ENCODE assay signal across 1 cellular context in the genomic region with DNA sequence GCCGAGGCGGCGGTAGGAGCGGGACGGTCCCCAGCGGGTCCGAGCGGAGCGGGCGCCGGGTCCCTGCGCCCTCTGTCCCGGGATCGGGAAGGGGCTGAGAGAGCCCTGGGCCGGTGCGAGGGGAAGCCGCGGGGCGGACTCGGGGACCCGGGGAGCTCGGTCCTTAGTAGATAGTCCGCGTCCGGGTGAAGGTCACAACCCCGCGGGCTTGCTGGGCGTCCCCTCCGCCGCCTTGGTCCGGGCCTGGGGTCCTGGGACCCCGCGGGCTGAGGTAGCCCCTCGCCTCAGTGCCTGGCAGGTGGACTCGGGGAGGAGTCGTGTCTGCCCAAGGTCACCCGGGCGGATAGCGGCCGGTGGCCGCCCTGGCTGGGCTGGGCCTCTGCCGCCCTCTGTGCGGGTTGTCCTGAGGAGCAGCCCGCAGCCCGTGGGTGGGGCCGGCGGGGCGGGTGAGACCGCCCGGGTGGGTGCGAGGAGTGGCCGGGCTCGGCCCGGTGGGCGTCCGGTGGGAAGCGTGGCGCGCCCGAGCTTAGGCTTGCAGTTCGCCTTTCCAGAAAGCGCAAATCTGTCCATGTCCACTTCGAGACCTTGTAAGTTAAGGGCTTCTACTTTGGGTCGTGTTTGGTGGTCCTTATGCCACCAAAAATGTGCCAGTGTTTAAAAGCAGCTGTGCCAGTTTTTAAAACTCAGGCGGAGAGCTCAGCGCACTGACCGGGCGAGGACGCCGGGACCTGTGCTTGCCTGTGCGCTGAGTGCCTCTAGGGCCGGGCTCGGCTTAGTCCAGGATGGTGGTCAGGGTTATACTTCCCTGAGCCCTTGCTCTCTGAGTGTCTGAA.
TF ChIP-seq lines count a peak whose summit lies in the region.

No MANE protein-coding gene starts in this region.

TF ChIP-seq in neural cell, 6 proteins besides CTCF, POLR2A, EP300 and RAD21 (continued from another document):
- TF ChIP-seq, protein P1, sequence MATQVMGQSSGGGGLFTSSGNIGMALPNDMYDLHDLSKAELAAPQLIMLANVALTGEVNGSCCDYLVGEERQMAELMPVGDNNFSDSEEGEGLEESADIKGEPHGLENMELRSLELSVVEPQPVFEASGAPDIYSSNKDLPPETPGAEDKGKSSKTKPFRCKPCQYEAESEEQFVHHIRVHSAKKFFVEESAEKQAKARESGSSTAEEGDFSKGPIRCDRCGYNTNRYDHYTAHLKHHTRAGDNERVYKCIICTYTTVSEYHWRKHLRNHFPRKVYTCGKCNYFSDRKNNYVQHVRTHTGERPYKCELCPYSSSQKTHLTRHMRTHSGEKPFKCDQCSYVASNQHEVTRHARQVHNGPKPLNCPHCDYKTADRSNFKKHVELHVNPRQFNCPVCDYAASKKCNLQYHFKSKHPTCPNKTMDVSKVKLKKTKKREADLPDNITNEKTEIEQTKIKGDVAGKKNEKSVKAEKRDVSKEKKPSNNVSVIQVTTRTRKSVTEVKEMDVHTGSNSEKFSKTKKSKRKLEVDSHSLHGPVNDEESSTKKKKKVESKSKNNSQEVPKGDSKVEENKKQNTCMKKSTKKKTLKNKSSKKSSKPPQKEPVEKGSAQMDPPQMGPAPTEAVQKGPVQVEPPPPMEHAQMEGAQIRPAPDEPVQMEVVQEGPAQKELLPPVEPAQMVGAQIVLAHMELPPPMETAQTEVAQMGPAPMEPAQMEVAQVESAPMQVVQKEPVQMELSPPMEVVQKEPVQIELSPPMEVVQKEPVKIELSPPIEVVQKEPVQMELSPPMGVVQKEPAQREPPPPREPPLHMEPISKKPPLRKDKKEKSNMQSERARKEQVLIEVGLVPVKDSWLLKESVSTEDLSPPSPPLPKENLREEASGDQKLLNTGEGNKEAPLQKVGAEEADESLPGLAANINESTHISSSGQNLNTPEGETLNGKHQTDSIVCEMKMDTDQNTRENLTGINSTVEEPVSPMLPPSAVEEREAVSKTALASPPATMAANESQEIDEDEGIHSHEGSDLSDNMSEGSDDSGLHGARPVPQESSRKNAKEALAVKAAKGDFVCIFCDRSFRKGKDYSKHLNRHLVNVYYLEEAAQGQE (IDR thresholded peaks at IDR 0.05; ENCODE audit: borderline replicate concordance): no peak
- TF ChIP-seq MXI1 (conservative IDR thresholded peaks at IDR 0.05; ENCODE audit: poor library complexity, severe bottlenecking) (no peak), TAF1 (IDR thresholded peaks at IDR 0.05; ENCODE audit: low read depth) (no peak)
